ENCODE assay signal across 1 cellular context in the genomic region with DNA sequence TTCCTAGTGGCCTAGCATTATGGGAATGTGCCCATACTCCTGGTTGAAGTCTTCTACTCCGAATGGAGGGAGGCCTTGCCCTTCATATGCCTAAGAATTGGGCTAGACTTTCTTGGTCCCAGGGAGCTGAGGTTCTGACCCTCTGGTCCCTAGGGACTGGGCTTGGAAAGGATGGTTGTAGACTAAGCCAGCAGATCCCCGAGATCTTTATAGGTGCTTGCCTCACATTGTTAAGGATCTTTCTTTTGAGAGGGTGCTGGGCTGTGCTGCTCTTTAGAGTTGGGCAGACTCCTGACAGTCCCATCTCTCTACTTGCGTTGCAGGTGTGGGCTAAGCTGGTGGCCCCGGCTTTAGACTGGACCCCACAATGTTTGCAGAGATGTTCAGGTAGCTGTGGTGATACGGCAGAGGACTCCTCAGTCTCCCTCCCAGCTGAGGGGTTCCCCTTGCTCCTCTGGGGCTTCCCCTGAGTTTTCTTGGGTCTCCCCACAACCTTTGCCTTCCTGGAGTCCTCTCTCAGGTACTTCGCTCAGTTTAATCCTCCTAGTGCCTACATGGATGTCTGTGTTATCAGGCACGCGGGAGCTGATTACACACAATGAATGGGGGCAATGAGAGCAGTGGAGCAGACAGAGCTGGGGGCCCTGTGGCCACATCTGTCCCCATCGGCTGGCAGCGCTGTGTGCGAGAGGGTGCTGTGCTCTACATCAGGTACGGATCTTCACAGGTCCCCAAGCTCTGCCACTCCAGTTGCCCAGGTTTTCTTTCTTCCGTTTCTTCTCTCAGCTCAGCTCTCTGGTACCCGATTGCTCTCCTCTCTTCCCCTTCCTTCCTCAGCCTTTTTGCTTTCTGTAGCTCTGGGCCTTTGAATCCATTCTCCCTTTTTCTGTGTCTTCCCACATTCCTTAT.
TF ChIP-seq lines count a peak whose summit lies in the region.

No MANE protein-coding gene starts in this region.

TF ChIP-seq in HCT116, 20 proteins besides CTCF, POLR2A, EP300 and RAD21 (continued from another document):
- TF ChIP-seq, protein P1, sequence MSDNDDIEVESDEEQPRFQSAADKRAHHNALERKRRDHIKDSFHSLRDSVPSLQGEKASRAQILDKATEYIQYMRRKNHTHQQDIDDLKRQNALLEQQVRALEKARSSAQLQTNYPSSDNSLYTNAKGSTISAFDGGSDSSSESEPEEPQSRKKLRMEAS (IDR thresholded peaks at IDR 0.05) = no peak
- TF ChIP-seq SIN3A (IDR thresholded peaks at IDR 0.05; ENCODE audit: low read depth) (no peak), YY1 (IDR thresholded peaks at IDR 0.05; ENCODE audit: extremely low read depth, insufficient replicate concordance, low read depth, low read length) (no peak), EZH2 (IDR thresholded peaks at IDR 0.05) (no peak), ZNF274 (IDR thresholded peaks at IDR 0.05; ENCODE audit: low read depth, low read length) (no peak), EGR1 (IDR thresholded peaks at IDR 0.05; ENCODE audit: low read depth) (no peak), FOSL1 (IDR thresholded peaks at IDR 0.05; ENCODE audit: low read depth) (no peak), SP1 (IDR thresholded peaks at IDR 0.05; ENCODE audit: low read depth) (no peak), CEBPB (IDR thresholded peaks at IDR 0.05; ENCODE audit: low read depth) (no peak)
TF ChIP-seq in HCT116: peak in this region for 0.
